ENCODE assay signal across 8 cellular contexts in the genomic region with DNA sequence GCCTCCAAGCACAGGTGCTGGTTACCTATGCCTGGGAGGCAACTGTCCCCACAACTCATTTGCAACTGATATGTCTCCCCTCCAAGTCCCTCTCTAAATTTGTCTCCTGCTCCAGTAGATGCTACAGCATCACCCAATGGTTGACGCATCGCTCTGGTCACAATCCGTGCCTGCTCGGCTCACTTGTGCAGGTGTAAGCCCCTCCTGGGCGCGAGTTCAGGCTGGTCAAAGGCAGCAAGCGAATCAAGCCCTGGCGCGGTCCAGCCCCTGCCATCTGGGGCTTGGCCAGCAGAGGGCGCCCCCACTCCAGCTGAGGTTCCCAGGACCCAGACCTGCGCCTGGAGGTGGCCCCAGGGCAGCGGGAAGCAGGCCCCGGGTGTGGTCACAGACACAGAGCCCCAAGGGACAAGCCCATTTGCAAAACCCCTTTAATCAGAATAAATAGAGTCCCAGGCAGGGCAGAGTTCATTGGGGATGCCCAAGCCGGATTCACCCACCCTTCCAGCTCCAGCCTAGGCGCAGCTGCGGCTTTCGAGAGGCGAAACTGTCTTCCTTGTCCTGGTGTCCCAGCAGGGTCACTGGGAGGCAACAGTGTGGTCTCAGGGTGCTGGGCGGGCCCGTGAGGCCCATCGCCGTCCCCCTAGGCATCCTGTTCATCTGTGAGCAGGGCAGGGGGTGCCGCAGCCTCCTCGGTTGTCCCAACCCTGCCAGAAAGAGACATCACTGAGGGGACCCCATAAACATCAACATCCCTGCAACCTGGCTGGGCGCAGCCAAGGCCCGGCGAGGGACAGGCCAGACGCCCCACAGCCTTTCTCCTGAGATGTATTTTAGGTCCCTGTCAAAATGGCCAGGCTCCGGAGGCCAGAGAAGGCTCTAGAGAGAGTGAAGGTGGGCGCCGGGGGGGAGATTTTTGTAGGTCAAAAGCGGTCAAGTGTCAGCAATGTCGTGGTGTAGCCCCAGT. TPM values are rescaled to one million over a fixed set of nuclear protein-coding genes. Genes with fewer than 3 reads are reported as not detected.
A peak's percentile ranks its signal among the peaks of the same experiment; 100 is the strongest.
DNase-seq lines count a peak whose midpoint lies in the region; ATAC-seq, FAIRE-seq and TF ChIP-seq lines count a peak whose summit lies in the region.

No MANE protein-coding gene starts in this region.

- H3K4me1 Mint-ChIP-seq in brain = peaks cover 4% of the 10 kb centered on the region

- TF ChIP-seq CTCF in AG04450 (IDR thresholded peaks at IDR 0.05; ENCODE audit: low read depth, low read length) = peak; percentile 97
- peak; percentile 98 to 100 for TF ChIP-seq CTCF in brain (conservative IDR thresholded peaks at IDR 0.05)

- H3K27me3 ChIP-seq in AG04450 (ENCODE audit: control insufficient read depth, insufficient read depth, low read length) = peaks cover 9% of the 10 kb centered on the region

- peak; percentile 95 for FAIRE-seq in GM12892 (lab: Jason Lieb, UNC)

- CTCF ChIA-PET in AG04450 (lab: Charles Lee) = interaction anchor here (0.8 to 2.7 kb wide), 8 partner anchors 18 to 138 kb away, joined by 3 to 13 read pairs (median 3); no protein-coding TSS in a partner anchor

- no peak overlapping the region for H3K27ac ChIP-seq in AG04450 (ENCODE audit: low read depth, low read length)

- no peak overlapping the region for H3K4me3 ChIP-seq in AG04450 (ENCODE audit: low read depth, low read length)

- ATAC-seq in GM19452 (IDR thresholded peaks at IDR 0.05; ENCODE audit: unreplicated experiment) = no peak

- DNase-seq in AG04450 (ENCODE audit: low read depth, low spot score) = no peak
- peak; percentile 93 for DNase-seq in GM12892 (ENCODE audit: insufficient read length)
- peak; percentile 58 for DNase-seq in NCI-H1105 (lab: John Stamatoyannopoulos, UW)
- DNase-seq in UCSD-AML1 (lab: John Stamatoyannopoulos, UW; ENCODE audit: unreplicated experiment) = peak; percentile 78
- peak; percentile 27 for DNase-seq in iris pigment epithelial cell (ENCODE audit: low read depth)
- peak; percentile 72 to 81 for DNase-seq in stimulated activated CD4-positive, alpha-beta T cell treated with anti-CD3 and anti-CD28 coated beads, Interleukin-1b, Interleukin-23, amount 100 ng/mL, for 4 hours (ENCODE audit: low read depth in 2 of 2)

- no peak overlapping the region for H3K4me3 Mint-ChIP-seq in brain

- no peak; the same call in 1 of the 2 replicates for TF ChIP-seq POLR2A in GM12892 (IDR thresholded peaks at IDR 0.05; ENCODE audit: low read depth, low read length)

- H3K9me3 Mint-ChIP-seq in brain = no peaks in the 10 kb centered on the region

- no peaks in the 10 kb centered on the region; the same call in 1 of the 2 replicates for H3K9me3 ChIP-seq in AG04450 (ENCODE audit: control insufficient read depth, insufficient read depth, low read length)

- peaks cover 6% of the 10 kb centered on the region for H3K27me3 Mint-ChIP-seq in brain

- H3K36me3 Mint-ChIP-seq in brain = no peaks in the 10 kb centered on the region

- POLR2A ChIA-PET in AG04450 (lab: Yijun Ruan, JAX) = interaction anchor here (0.6 kb wide), 1 partner anchor 45 kb away, joined by 7 read pairs; no protein-coding TSS in a partner anchor

- H3K27ac Mint-ChIP-seq in brain = peak overlapping the region in 4 of 5 experiments; percentile 72 to 93 (median 84)

RNA-seq across cellular contexts. Expression of gene TMC6, which starts 15.8 kb away (rescaled TPM):
- polyA plus RNA-seq in AG04450 (2011; rRNA removed) (0.51 and 0.53 TPM in 2 replicates), brain (ENCODE audit: insufficient read depth, low read depth, low replicate concordance) (30.3 TPM)
- 0.41 and 2.1 TPM in 2 replicates for polyA minus RNA-seq in AG04450 (2011; rRNA and poly(A)+ RNA removed)
- polyA plus RNA-seq in GM12892 (2012; ENCODE audit: missing spikeins) = 55.0 TPM

RNA-seq across cellular contexts. Expression of gene TMC8, which starts 17.8 kb away (rescaled TPM):
- polyA plus RNA-seq in AG04450 (2011; rRNA removed) = not detected in 2 replicates
- polyA minus RNA-seq in AG04450 (2011; rRNA and poly(A)+ RNA removed) = not detected in 2 replicates
- polyA plus RNA-seq in GM12892 (2012; ENCODE audit: missing spikeins) = 53.3 TPM
- 0.92 TPM for polyA plus RNA-seq in brain (ENCODE audit: insufficient read depth, low read depth, low replicate concordance)

RNA-seq across cellular contexts. Expression of gene C17orf99, which starts 33.4 kb away (rescaled TPM):
- polyA plus RNA-seq in AG04450 (2011; rRNA removed) (not detected in 2 replicates), brain (ENCODE audit: insufficient read depth, low read depth, low replicate concordance) (not detected)
- not detected in 2 replicates for polyA minus RNA-seq in AG04450 (2011; rRNA and poly(A)+ RNA removed)
- polyA plus RNA-seq in GM12892 (2012; ENCODE audit: missing spikeins) = 4.3 TPM

RNA-seq across cellular contexts. Expression of gene SYNGR2, which starts 55.6 kb away (rescaled TPM):
- 26.7 and 38.6 TPM in 2 replicates for polyA plus RNA-seq in AG04450 (2011; rRNA removed)
- 27.0 and 44.5 TPM in 2 replicates for polyA minus RNA-seq in AG04450 (2011; rRNA and poly(A)+ RNA removed)
- 166 TPM for polyA plus RNA-seq in GM12892 (2012; ENCODE audit: missing spikeins)
- 88.2 TPM for polyA plus RNA-seq in brain (ENCODE audit: insufficient read depth, low read depth, low replicate concordance)

Comparison
In these comparisons a context has a peak if more than half of its experiments do, and no peak if none do; other contexts are left out.
1. RNA of gene TMC6, which starts 15.8 kb away (polyA plus RNA-seq): 30.3 TPM in brain (single experiment); 0.51 to 0.53 TPM in AG04450; every median in the first group is over 10 times any median in the second.